8 cellular contexts compared by ENCODE assay signal in the genomic region with DNA sequence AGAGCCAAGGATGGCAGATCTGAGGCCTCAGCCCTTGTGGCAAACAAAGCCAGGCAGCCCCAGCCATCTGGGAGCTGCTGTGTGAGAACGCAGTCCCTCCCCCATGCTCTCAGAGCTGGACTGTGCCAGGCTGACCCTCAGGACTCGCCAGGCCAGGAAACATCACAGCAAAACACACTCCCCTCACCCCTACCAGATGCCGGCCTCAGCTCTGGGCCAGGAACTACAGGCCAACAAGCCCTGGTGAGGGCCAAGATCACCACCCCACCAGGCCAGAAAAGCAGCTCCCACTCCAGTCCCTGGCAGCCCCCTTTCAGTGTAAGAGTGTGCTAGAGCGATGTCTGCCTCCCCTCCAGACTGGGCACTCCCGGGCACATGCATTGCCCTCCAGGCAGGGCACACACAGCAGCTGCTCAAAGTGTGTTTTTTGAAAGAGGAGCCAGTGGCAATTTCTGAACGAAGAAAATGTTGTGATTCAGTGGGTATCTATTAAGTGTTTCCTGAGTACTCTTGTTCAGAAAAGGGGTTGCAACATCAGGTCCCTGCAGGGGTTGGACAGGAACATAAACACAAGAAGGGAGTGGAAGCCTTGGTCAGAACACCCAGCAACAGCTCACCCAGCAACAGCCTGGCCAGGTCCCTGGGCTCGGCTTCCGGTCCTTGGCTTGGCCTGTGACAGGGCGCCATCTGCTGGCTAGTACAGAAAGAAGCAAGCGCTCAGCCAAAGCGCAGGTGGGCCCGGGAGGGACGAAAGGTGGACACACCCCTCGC. TPM values are rescaled to one million over a fixed set of nuclear protein-coding genes. Genes with fewer than 3 reads are reported as not detected.
DNase-seq lines count a peak whose midpoint lies in the region; ATAC-seq and TF ChIP-seq lines count a peak whose summit lies in the region.

No MANE protein-coding gene starts in this region.

- no peaks in the 10 kb centered on the region for H3K36me3 Mint-ChIP-seq in neural crest cell (ENCODE audit: low read depth)

- H3K9me3 Mint-ChIP-seq in neural crest cell = no peaks in the 10 kb centered on the region
- no peaks in the 10 kb centered on the region for H3K9me3 Mint-ChIP-seq in stimulated activated naive CD8-positive, alpha-beta T cell treated with anti-CD3 and anti-CD28 coated beads, Interleukin-15, amount 100 ng/mL, for 72 hours

- DNase-seq in DMS114 treated with DMSO at 0.1 percent for 48 hours (lab: John Stamatoyannopoulos, UW; ENCODE audit: unreplicated experiment) (peak; percentile 62), Kasumi-1 (lab: John Stamatoyannopoulos, UW) (peak; percentile 76 to 84), fibroblast of the aortic adventitia (ENCODE audit: low read depth) (peak; percentile 99), neural crest cell (ENCODE audit: low read depth, low spot score) (peak; percentile 81)
- peak; percentile 75 for DNase-seq in activated T-helper 9 cell treated with anti-CD3 and anti-CD28 coated beads, Interleukin-2, amount 50 U/mL, for 16 hours (ENCODE audit: low read depth)
- DNase-seq in stimulated activated naive CD8-positive, alpha-beta T cell treated with anti-CD3 and anti-CD28 coated beads, Interleukin-15, amount 100 ng/mL, for 72 hours = peak; percentile 83 to 88

- H3K4me3 ChIP-seq in fibroblast of the aortic adventitia (ENCODE audit: low read depth, low read length) = peak overlapping the region; percentile 34

- H3K4me3 Mint-ChIP-seq in neural crest cell = no peak overlapping the region
- H3K4me3 Mint-ChIP-seq in stimulated activated naive CD8-positive, alpha-beta T cell treated with anti-CD3 and anti-CD28 coated beads, Interleukin-15, amount 100 ng/mL, for 72 hours = peak overlapping the region in 1 of 2 donors; percentile 21

- ATAC-seq in GM21717 (IDR thresholded peaks at IDR 0.05; ENCODE audit: unreplicated experiment) = peak; percentile 88
- ATAC-seq in stimulated activated naive CD8-positive, alpha-beta T cell treated with anti-CD3 and anti-CD28 coated beads, Interleukin-15, amount 100 ng/mL, for 72 hours = peak; percentile 98

- H3K4me1 Mint-ChIP-seq in neural crest cell = peaks cover 13% of the 10 kb centered on the region
- peaks cover 18% of the 10 kb centered on the region for H3K4me1 Mint-ChIP-seq in stimulated activated naive CD8-positive, alpha-beta T cell treated with anti-CD3 and anti-CD28 coated beads, Interleukin-15, amount 100 ng/mL, for 72 hours

- H3K27ac Mint-ChIP-seq in neural crest cell (ENCODE audit: unreplicated experiment) = peak overlapping the region; percentile 91
- H3K27ac Mint-ChIP-seq in stimulated activated naive CD8-positive, alpha-beta T cell treated with anti-CD3 and anti-CD28 coated beads, Interleukin-15, amount 100 ng/mL, for 72 hours = peak overlapping the region in 1 of 2 donors; percentile 65

- TF ChIP-seq POLR2A in Raji (IDR thresholded peaks at IDR 0.05; ENCODE audit: insufficient read depth, low read depth, low read length) = peak; percentile 34; the same call in 1 of the 2 replicates

- H3K27me3 Mint-ChIP-seq in neural crest cell (ENCODE audit: low read depth) = no peaks in the 10 kb centered on the region
- H3K27me3 Mint-ChIP-seq in stimulated activated naive CD8-positive, alpha-beta T cell treated with anti-CD3 and anti-CD28 coated beads, Interleukin-15, amount 100 ng/mL, for 72 hours = no peaks in the 10 kb centered on the region

- TF ChIP-seq CTCF in fibroblast of the aortic adventitia (IDR thresholded peaks at IDR 0.05; ENCODE audit: insufficient read depth, low read length) (peak; percentile 87), neural crest cell (conservative IDR thresholded peaks at IDR 0.05) (peak; percentile 95)

RNA-seq across cellular contexts. Expression of a gene that starts 18.2 kb away (rescaled TPM):
- 3.7 and 8.6 TPM in 2 replicates for total RNA-seq in fibroblast of the aortic adventitia (ENCODE audit: low replicate concordance)
- 24.9 and 25.8 TPM in 2 replicates for total RNA-seq in neural crest cell

RNA-seq across cellular contexts. Expression of a gene that starts 39.8 kb away (rescaled TPM):
- total RNA-seq in fibroblast of the aortic adventitia (ENCODE audit: low replicate concordance) (54.2 and 60.2 TPM in 2 replicates), neural crest cell (155 and 163 TPM in 2 replicates)

Comparison
In these comparisons a context has a peak if more than half of its experiments do, and no peak if none do; other contexts are left out.
1. Peak in every context shown above with its lines: DNase-seq, ATAC-seq and H3K4me3 ChIP-seq.